2 cellular contexts compared by ENCODE assay signal in genomic region chr4:48285640-48286039, GRCh38. TPM values are rescaled to one million over a fixed set of nuclear protein-coding genes. Genes with fewer than 3 reads are reported as not detected.
"Had no signal": no experiment of that assay in that cellular context is flagged by ENCODE, and none has a peak within 500 bp of the region (broad histone marks: within the 10 kb centered on the region; RNA-seq: fewer than 3 reads in every experiment).

No MANE protein-coding gene starts in this region.

RNA-seq across cellular contexts. Expression of gene TEC, which starts 16.0 kb away (rescaled TPM):
- total RNA-seq: osteocyte had no signal
- polyA plus RNA-seq: neural cell had no signal
